In the genomic region with DNA sequence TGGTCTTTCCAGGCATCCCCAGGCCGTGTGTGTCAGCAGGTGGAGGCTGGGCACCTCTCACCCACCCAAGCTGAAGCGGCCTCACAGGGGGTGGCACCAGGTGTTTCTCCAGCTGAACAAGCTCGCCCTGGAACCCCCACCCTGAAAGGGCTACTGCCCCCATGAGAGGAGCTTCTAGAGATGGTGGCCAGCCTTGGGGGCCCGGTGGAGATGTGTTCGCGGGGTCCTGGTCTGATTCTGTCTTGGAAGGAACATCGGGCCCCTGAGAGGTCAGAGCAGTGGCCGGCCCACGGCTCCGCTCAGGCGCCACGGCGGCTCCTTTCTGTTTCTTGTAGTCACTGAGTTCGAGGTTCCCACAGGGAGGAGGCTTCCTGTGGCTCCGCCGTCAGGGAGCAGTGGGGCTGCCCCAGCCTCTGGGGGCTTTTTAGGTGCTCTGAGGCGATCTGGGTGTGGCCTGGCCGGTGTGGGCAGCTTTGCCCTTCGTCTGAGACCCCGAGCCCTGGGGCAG, we compare ENCODE assay signal across 12 cellular contexts. TPM values are rescaled to one million over a fixed set of nuclear protein-coding genes. Genes with fewer than 3 reads are reported as not detected.
DNase-seq lines count a peak whose midpoint lies in the region; ATAC-seq and TF ChIP-seq lines count a peak whose summit lies in the region.
"Had no signal": no experiment of that assay in that cellular context is flagged by ENCODE, and none has a peak within 500 bp of the region (broad histone marks: within the 10 kb centered on the region; RNA-seq: fewer than 3 reads in every experiment).

No MANE protein-coding gene starts in this region.

- H3K14ac ChIP-seq in H9 (ENCODE audit: insufficient read depth, low read length), result no peak overlapping the region; the same call in 1 of the 2 replicates

- no peak overlapping the region for H3K18ac ChIP-seq in H9 (ENCODE audit: insufficient read length, low read depth, low read length)

- peaks cover 6% of the 10 kb centered on the region for H3K36me3 ChIP-seq in lower lobe of right lung

- no peak overlapping the region for H3K4me2 ChIP-seq in H9 (ENCODE audit: insufficient read depth, insufficient read length, low read length)
- H3K4me2 ChIP-seq: PC-9 had no signal

- H2BK15ac ChIP-seq in H9 (ENCODE audit: low read depth, low read length), result no peak overlapping the region

- H3K4me3 ChIP-seq in lower lobe of right lung, result no peak overlapping the region
- H3K4me3 ChIP-seq: PC-9 had no signal

- no peak overlapping the region for H2BK20ac ChIP-seq in H9 (ENCODE audit: low read depth, low read length, poor library complexity, severe bottlenecking)

- WGBS in H9 (ENCODE audit: extremely low coverage, insufficient read length, low lambda C conversion rate), result no CpG with 5 or more reads among the region's 20 CpGs

- no peak overlapping the region for H4K91ac ChIP-seq in H9 (ENCODE audit: insufficient read length, low read depth, low read length)

- H2AFZ ChIP-seq in H9 (ENCODE audit: low read length), result no peak overlapping the region
- H2AFZ ChIP-seq: parathyroid adenoma, PC-9 had no signal

- H2BK120ac ChIP-seq in H9 (ENCODE audit: low read depth, low read length, poor library complexity, severe bottlenecking), result no peak overlapping the region

- peaks cover 8 to 21% (median 14%) of the 10 kb centered on the region in 3 experiments; a peak in 6 of 7 replicates for H3K36me3 Mint-ChIP-seq in H9 (ENCODE audit: insufficient read depth in 1 of 3, low read depth in 3 of 3)
- peaks cover 7% of the 10 kb centered on the region for H3K36me3 Mint-ChIP-seq in activated naive CD8-positive, alpha-beta T cell treated with anti-CD3 and anti-CD28 coated beads, Interleukin-2, amount 50 U/mL, for 24 hours (ENCODE audit: low read depth)

- DNase-seq in H9, result no peak
- DNase-seq in activated naive CD8-positive, alpha-beta T cell treated with anti-CD3 and anti-CD28 coated beads, Interleukin-2, amount 50 U/mL, for 24 hours, result no peak
- DNase-seq in lower lobe of right lung, result peak; percentile 50
- DNase-seq in stimulated activated naive CD8-positive, alpha-beta T cell treated with anti-CD3 and anti-CD28 coated beads, Interleukin-15, amount 100 ng/mL, for 72 hours, result no peak
- no peak for DNase-seq in NCI-H510A treated with DMSO at 0.1 percent for 48 hours (lab: John Stamatoyannopoulos, UW)
- DNase-seq in SKM-1 treated with dmso at 0.1 percent for 144 hours (lab: John Stamatoyannopoulos, UW; ENCODE audit: unreplicated experiment), result no peak
- DNase-seq: DMS53, NCI-H2029, PC-9 had no signal

- H3K4me3 Mint-ChIP-seq in H9, result no peak overlapping the region; a peak in 1 of 5 replicates
- H3K4me3 Mint-ChIP-seq in activated naive CD8-positive, alpha-beta T cell treated with anti-CD3 and anti-CD28 coated beads, Interleukin-2, amount 50 U/mL, for 24 hours, result no peak overlapping the region
- H3K4me3 Mint-ChIP-seq in stimulated activated naive CD8-positive, alpha-beta T cell treated with anti-CD3 and anti-CD28 coated beads, Interleukin-15, amount 100 ng/mL, for 72 hours, result peak overlapping the region; percentile 49 to 68

- TF ChIP-seq CTCF in H9 (conservative IDR thresholded peaks at IDR 0.05) (no peak), lower lobe of right lung (IDR thresholded peaks at IDR 0.05) (no peak)

- H4K8ac ChIP-seq in H9 (replicated peaks; ENCODE audit: insufficient read length, low read depth, low read length), result no peak overlapping the region

- peaks cover 53% of the 10 kb centered on the region; the same call in 1 of the 2 replicates for H3K79me2 ChIP-seq in H9 (ENCODE audit: insufficient read depth, low read length)

- ATAC-seq in activated naive CD8-positive, alpha-beta T cell treated with anti-CD3 and anti-CD28 coated beads, Interleukin-2, amount 50 U/mL, for 24 hours, result no peak
- ATAC-seq in lower lobe of right lung, result no peak
- ATAC-seq in stimulated activated naive CD8-positive, alpha-beta T cell treated with anti-CD3 and anti-CD28 coated beads, Interleukin-15, amount 100 ng/mL, for 72 hours, result peak; percentile 62
- no peak for ATAC-seq in GM19467 (IDR thresholded peaks at IDR 0.05; ENCODE audit: unreplicated experiment)
- ATAC-seq in GM19324 (IDR thresholded peaks at IDR 0.05; ENCODE audit: low FRiP score, unreplicated experiment), result no peak

- no peak overlapping the region for H2BK5ac ChIP-seq in H9 (ENCODE audit: insufficient read length, low read length)

- no peak overlapping the region for H3K56ac ChIP-seq in H9 (ENCODE audit: insufficient read length, low read depth, low read length)

- no peak overlapping the region for H3T11ph ChIP-seq in H9 (ENCODE audit: low read length)

- peak overlapping the region; percentile 72 to 95 (median 73) for H3K27ac Mint-ChIP-seq in H9
- H3K27ac Mint-ChIP-seq in activated naive CD8-positive, alpha-beta T cell treated with anti-CD3 and anti-CD28 coated beads, Interleukin-2, amount 50 U/mL, for 24 hours, result peak overlapping the region; percentile 54
- peak overlapping the region; percentile 79 to 93 for H3K27ac Mint-ChIP-seq in stimulated activated naive CD8-positive, alpha-beta T cell treated with anti-CD3 and anti-CD28 coated beads, Interleukin-15, amount 100 ng/mL, for 72 hours

- H3K4me1 Mint-ChIP-seq in H9, result peaks cover 59 to 75% of the 10 kb centered on the region in 2 experiments
- peaks cover 59% of the 10 kb centered on the region for H3K4me1 Mint-ChIP-seq in activated naive CD8-positive, alpha-beta T cell treated with anti-CD3 and anti-CD28 coated beads, Interleukin-2, amount 50 U/mL, for 24 hours
- peaks cover 95% of the 10 kb centered on the region for H3K4me1 Mint-ChIP-seq in stimulated activated naive CD8-positive, alpha-beta T cell treated with anti-CD3 and anti-CD28 coated beads, Interleukin-15, amount 100 ng/mL, for 72 hours

- H4K20me1 ChIP-seq in H9 (ENCODE audit: control insufficient read depth, insufficient read depth, insufficient read length), result peaks cover 3% of the 10 kb centered on the region

- H3K9me3 ChIP-seq in H9 (ENCODE audit: control insufficient read depth, low read depth, low read length) (no peaks in the 10 kb centered on the region), lower lobe of right lung (no peaks in the 10 kb centered on the region)

- H2AK5ac ChIP-seq in H9 (ENCODE audit: insufficient read length, low read length), result no peak overlapping the region

- no peak overlapping the region for H4K5ac ChIP-seq in H9 (ENCODE audit: insufficient read length, low read depth, low read length)

- H3K79me1 ChIP-seq in H9 (ENCODE audit: insufficient read depth, low read depth, low read length, poor library complexity, severe bottlenecking), result no peaks in the 10 kb centered on the region

- peaks cover 0 to 4% of the 10 kb centered on the region in 2 experiments; a peak in 3 of 5 replicates for H3K9me3 Mint-ChIP-seq in H9
- no peaks in the 10 kb centered on the region for H3K9me3 Mint-ChIP-seq in activated naive CD8-positive, alpha-beta T cell treated with anti-CD3 and anti-CD28 coated beads, Interleukin-2, amount 50 U/mL, for 24 hours
- no peaks in the 10 kb centered on the region for H3K9me3 Mint-ChIP-seq in stimulated activated naive CD8-positive, alpha-beta T cell treated with anti-CD3 and anti-CD28 coated beads, Interleukin-15, amount 100 ng/mL, for 72 hours

- H3K4me1 ChIP-seq in H9 (ENCODE audit: insufficient read depth, low read length) (peaks cover 2% of the 10 kb centered on the region; the same call in 1 of the 2 replicates), lower lobe of right lung (peaks cover 100% of the 10 kb centered on the region)
- H3K4me1 ChIP-seq: parathyroid adenoma had no signal

- no peaks in the 10 kb centered on the region for H3K27me3 Mint-ChIP-seq in H9 (ENCODE audit: low read depth)
- H3K27me3 Mint-ChIP-seq in activated naive CD8-positive, alpha-beta T cell treated with anti-CD3 and anti-CD28 coated beads, Interleukin-2, amount 50 U/mL, for 24 hours, result no peaks in the 10 kb centered on the region
- no peaks in the 10 kb centered on the region for H3K27me3 Mint-ChIP-seq in stimulated activated naive CD8-positive, alpha-beta T cell treated with anti-CD3 and anti-CD28 coated beads, Interleukin-15, amount 100 ng/mL, for 72 hours

- H3K23me2 ChIP-seq in H9 (ENCODE audit: insufficient read length, low read depth, low read length, poor library complexity, severe bottlenecking), result no peaks in the 10 kb centered on the region

- H2BK12ac ChIP-seq in H9 (ENCODE audit: insufficient read length, low read depth, low read length), result no peak overlapping the region

- intact Hi-C loops in lower lobe of right lung (cut with DNase I), result no loop called here

- H3K4ac ChIP-seq in H9 (ENCODE audit: low read depth, low read length), result no peak overlapping the region

- H3K27ac ChIP-seq in H9 (ENCODE audit: insufficient read length, low read depth, low read length), result no peak overlapping the region
- peak overlapping the region; percentile 81 for H3K27ac ChIP-seq in lower lobe of right lung
- H3K27ac ChIP-seq: parathyroid adenoma, PC-9 had no signal

- no peak overlapping the region for H3K23ac ChIP-seq in H9 (ENCODE audit: insufficient read length, low read depth, low read length)

- no peaks in the 10 kb centered on the region for H3K27me3 ChIP-seq in H9 (ENCODE audit: insufficient read depth, low read length)
- no peaks in the 10 kb centered on the region for H3K27me3 ChIP-seq in lower lobe of right lung (ENCODE audit: low read depth)

- no peak overlapping the region for H3K9ac ChIP-seq in H9 (ENCODE audit: extremely low read depth, insufficient read length, low read length)
- H3K9ac ChIP-seq: parathyroid adenoma had no signal

RNA-seq across cellular contexts. Expression of gene SKI, which starts 46.9 kb away (rescaled TPM):
- total RNA-seq in H9 (2021) (88.8 and 89.5 TPM in 2 replicates), lower lobe of right lung (90.0 TPM)

Comparison
In these comparisons a context has a peak if more than half of its experiments do, and no peak if none do; other contexts are left out.
1. H3K4me3 Mint-ChIP-seq: peak in stimulated activated naive CD8-positive, alpha-beta T cell treated with anti-CD3 and anti-CD28 coated beads, Interleukin-15, amount 100 ng/mL, for 72 hours (2 of 2); none in H9 (0 of 2) and activated naive CD8-positive, alpha-beta T cell treated with anti-CD3 and anti-CD28 coated beads, Interleukin-2, amount 50 U/mL, for 24 hours (single experiment).
2. Peak in every context shown above with its lines, with median percentiles within 50 percentile points of each other: H3K27ac Mint-ChIP-seq.